In the genomic region with DNA sequence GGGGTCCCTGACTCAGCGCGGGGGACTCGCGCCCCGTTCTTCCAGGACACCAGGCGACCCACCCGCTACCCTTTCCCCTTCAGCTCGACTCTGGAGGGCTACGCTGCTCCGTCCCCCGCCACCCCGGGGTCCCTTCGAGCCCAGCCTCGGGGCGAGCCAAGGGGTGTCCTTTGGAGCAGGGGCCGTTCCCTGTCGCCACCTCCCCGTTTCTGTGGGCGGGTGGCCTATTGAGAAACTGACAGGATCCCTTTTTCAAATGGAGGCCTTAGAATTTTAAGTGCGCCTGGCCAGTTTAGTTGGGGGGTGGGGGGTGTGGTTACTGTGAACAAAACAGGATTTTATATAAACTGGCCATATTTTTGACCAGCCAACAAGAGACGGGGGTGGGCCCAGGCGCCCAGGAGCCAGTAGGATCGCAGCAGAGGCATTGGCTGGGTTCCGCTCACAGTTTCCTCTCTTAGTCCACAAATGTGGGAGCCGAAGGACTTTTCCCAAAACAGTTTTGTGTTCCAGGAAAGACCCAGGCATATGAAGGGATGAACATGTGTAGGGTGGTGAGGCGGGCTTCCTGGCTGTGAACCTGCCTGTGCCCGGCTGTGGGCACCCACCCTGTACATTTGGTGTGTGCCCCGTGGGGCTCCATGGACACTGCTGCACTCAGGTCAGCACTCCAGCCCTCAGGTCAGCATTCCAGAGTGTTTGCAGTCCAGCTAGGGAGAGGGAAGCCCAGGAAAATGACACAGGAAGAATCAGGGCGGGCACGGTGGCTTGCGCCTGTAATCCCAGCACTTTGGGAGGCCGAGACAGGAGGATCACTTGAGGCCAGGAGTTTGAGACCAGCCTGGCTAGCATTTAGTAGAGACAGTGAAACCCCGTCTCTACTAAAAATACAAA, we compare ENCODE assay signal across 8 cellular contexts. TPM values are rescaled to one million over a fixed set of nuclear protein-coding genes. Genes with fewer than 3 reads are reported as not detected.
A peak's percentile ranks its signal among the peaks of the same experiment; 100 is the strongest.
DNase-seq lines count a peak whose midpoint lies in the region; TF ChIP-seq lines count a peak whose summit lies in the region.

No MANE protein-coding gene starts in this region.

- in situ Hi-C loops in G401 (cut with HindIII; ENCODE audit: low sequenced_read_pairs), result no loop called here

- 21% methylated on average over 32 of the region's 33 CpGs for WGBS in esophagus muscularis mucosa

- H3K9me3 ChIP-seq in esophagus muscularis mucosa, result no peaks in the 10 kb centered on the region
- H3K9me3 ChIP-seq in muscle layer of duodenum (ENCODE audit: control insufficient read depth in 1 of 2, low read length in 2 of 2), result no peaks in the 10 kb centered on the region
- no peaks in the 10 kb centered on the region for H3K9me3 ChIP-seq in vagina

- H3K4me3 ChIP-seq in esophagus muscularis mucosa (peak overlapping the region; percentile 81 to 95 (median 91)), muscle layer of duodenum (ENCODE audit: low read depth in 1 of 2, low read length in 2 of 2) (peak overlapping the region; percentile 26 to 60), vagina (peak overlapping the region; percentile 66 to 81)

- H3K4me1 ChIP-seq in esophagus muscularis mucosa, result peaks cover 33 to 72% (median 63%) of the 10 kb centered on the region in 4 donors
- peaks cover 5 to 34% of the 10 kb centered on the region in 2 donors for H3K4me1 ChIP-seq in muscle layer of duodenum (ENCODE audit: control insufficient read depth in 1 of 2, insufficient read depth in 2 of 2, low read length in 2 of 2)
- peaks cover 50% of the 10 kb centered on the region for H3K4me1 ChIP-seq in vagina

- peak overlapping the region; percentile 96 for H3K27ac ChIP-seq in RWPE1
- peak overlapping the region; percentile 92 to 99 (median 96) for H3K27ac ChIP-seq in esophagus muscularis mucosa (replicated peaks in 1 of 4)
- peak overlapping the region; percentile 64 for H3K27ac ChIP-seq in muscle layer of duodenum (ENCODE audit: low read length)
- H3K27ac ChIP-seq in vagina, result peak overlapping the region; percentile 99

- H3K36me3 ChIP-seq in esophagus muscularis mucosa (no peaks in the 10 kb centered on the region), muscle layer of duodenum (ENCODE audit: control insufficient read depth in 1 of 2, insufficient read depth in 2 of 2, low read length in 2 of 2) (no peaks in the 10 kb centered on the region), vagina (no peaks in the 10 kb centered on the region)

- TF ChIP-seq CTCF in RWPE1 (conservative IDR thresholded peaks at IDR 0.05; ENCODE audit: low read depth), result no peak
- no peak for TF ChIP-seq CTCF in esophagus muscularis mucosa (IDR thresholded peaks at IDR 0.05)
- no peak for TF ChIP-seq CTCF in vagina (IDR thresholded peaks at IDR 0.05)

- no peak for TF ChIP-seq EP300 in esophagus muscularis mucosa (IDR thresholded peaks at IDR 0.05)

- H3K27me3 ChIP-seq in esophagus muscularis mucosa (no peaks in the 10 kb centered on the region), muscle layer of duodenum (ENCODE audit: low read depth, low read length) (no peaks in the 10 kb centered on the region), vagina (no peaks in the 10 kb centered on the region)

- DNase-seq in G401 (ENCODE audit: low spot score) (peak; percentile 32), RWPE1 (ENCODE audit: low spot score) (no peak), esophagus muscularis mucosa (ENCODE audit: extremely low spot score) (peak; percentile 98), vagina (ENCODE audit: extremely low spot score in 2 of 2) (peak in 1 of 2 donors; percentile 94), kidney tubule cell (ENCODE audit: low spot score) (no peak), NCI-H1436 (lab: John Stamatoyannopoulos, UW) (no peak)
- no peak for DNase-seq in activated CD4-positive, CD25-positive, alpha-beta regulatory T cell treated with anti-CD3 and anti-CD28 coated beads, Interleukin-2, amount 50 U/mL, for 72 hours

- POLR2A ChIA-PET in RWPE1 (lab: Yijun Ruan, JAX; ENCODE audit: low non-redundant PET), result interaction anchor here (0.7 kb wide), 2 partner anchors 34 to 37 kb away, joined by 3 to 13 read pairs; no protein-coding TSS in a partner anchor

- CTCF ChIA-PET in RWPE1 (lab: Yijun Ruan, JAX), result no interaction called here

- intact Hi-C loops in esophagus muscularis mucosa (cut with DNase I) (no loop called here), vagina (cut with DNase I) (loop anchor here (2.0 to 10.0 kb wide), 2 partner anchors 49 to 61 kb away; a partner anchor contains a TSS)

- TF ChIP-seq POLR2A in esophagus muscularis mucosa (IDR thresholded peaks at IDR 0.05; ENCODE audit: low read depth) (peak; percentile 60), vagina (IDR thresholded peaks at IDR 0.05) (peak in 1 of 2 donors; percentile 70)

RNA-seq across cellular contexts. Expression of a gene that starts 0.7 kb away (rescaled TPM):
- 32.4 and 37.5 TPM in 2 replicates for total RNA-seq in G401 (2014; rRNA removed; shearing (Covaris generic))
- total RNA-seq in esophagus muscularis mucosa (100 to 1,000 TPM; 177 to 315 (median 229) TPM), vagina (181 TPM)

RNA-seq across cellular contexts. Expression of a gene that starts 22.9 kb away (rescaled TPM):
- total RNA-seq in G401 (2014; rRNA removed; shearing (Covaris generic)), result 0.37 TPM in 1 of 2 replicates, not detected in the other
- 1 to 10 TPM in 3 of 4 donors, under 1 TPM in 1; 0.78 to 6.6 (median 2.3) TPM for total RNA-seq in esophagus muscularis mucosa
- total RNA-seq in vagina, result 7.9 TPM

RNA-seq across cellular contexts. Expression of a gene that starts 53.8 kb away (rescaled TPM):
- 24.1 and 44.7 TPM in 2 replicates for total RNA-seq in G401 (2014; rRNA removed; shearing (Covaris generic))
- total RNA-seq in esophagus muscularis mucosa (100 to 1,000 TPM; 106 to 284 (median 197) TPM), vagina (488 TPM)

Comparison
In these comparisons a context has a peak if more than half of its experiments do, and no peak if none do; other contexts are left out.
1. DNase-seq: peak in G401 (single experiment) and esophagus muscularis mucosa (single experiment); none in RWPE1 (single experiment), kidney tubule cell (single experiment), NCI-H1436 (single experiment) and activated CD4-positive, CD25-positive, alpha-beta regulatory T cell treated with anti-CD3 and anti-CD28 coated beads, Interleukin-2, amount 50 U/mL, for 72 hours (single experiment).
2. Peak in every context shown above with its lines, with median percentiles within 50 percentile points of each other: H3K27ac ChIP-seq and H3K4me3 ChIP-seq.